In genomic region chr6:33425668-33426577, GRCh38 we compare ENCODE assay signal across 8 cellular contexts. TPM values are rescaled to one million over a fixed set of nuclear protein-coding genes. Genes with fewer than 3 reads are reported as not detected.
DNase-seq lines count a peak whose midpoint lies in the region; ATAC-seq and TF ChIP-seq lines count a peak whose summit lies in the region.

No MANE protein-coding gene starts in this region.

- H3K27ac ChIP-seq in body of pancreas: peak overlapping the region; percentile 82 to 92 (median 88)

- peak in 2 of 3 donors; percentile 57 to 71 for TF ChIP-seq POLR2A in body of pancreas (IDR thresholded peaks at IDR 0.05)

- H3K4me3 ChIP-seq in body of pancreas (peak overlapping the region; percentile 38 to 47), iPS-11a (ENCODE audit: low read depth, low read length) (peak overlapping the region; percentile 49), skeletal muscle cell (ENCODE audit: low read depth, low read length) (peak overlapping the region; percentile 59)

- TF ChIP-seq CTCF in body of pancreas (IDR thresholded peaks at IDR 0.05): peak; percentile 36 to 58 (median 54)

- intact Hi-C loops in body of pancreas (cut with DNase I): no loop called here

- H3K9me3 ChIP-seq in body of pancreas: no peaks in the 10 kb centered on the region

- no peaks in the 10 kb centered on the region for H3K36me3 ChIP-seq in body of pancreas (replicated peaks in 1 of 2; ENCODE audit: insufficient read depth in 1 of 2, low read depth in 2 of 2)

- H3K27me3 ChIP-seq in body of pancreas: no peaks in the 10 kb centered on the region

- DNase-seq in COLO668 (lab: John Stamatoyannopoulos, UW; ENCODE audit: unreplicated experiment): peak; percentile 76
- peak; percentile 54 for DNase-seq in NCI-H146 treated with DMSO at 0.1 percent for 48 hours (lab: John Stamatoyannopoulos, UW; ENCODE audit: unreplicated experiment)
- DNase-seq in UCSD-AML1 (lab: John Stamatoyannopoulos, UW; ENCODE audit: unreplicated experiment): peak; percentile 93
- DNase-seq in body of pancreas: peak; percentile 81 to 87 (median 83)
- peak; percentile 51 for DNase-seq in skeletal muscle cell (ENCODE audit: low read depth)

- H3K4me1 ChIP-seq in body of pancreas: peaks cover 28% of the 10 kb centered on the region

- ATAC-seq in GM21576 (IDR thresholded peaks at IDR 0.05; ENCODE audit: unreplicated experiment): peak; percentile 39
- ATAC-seq in body of pancreas: peak; percentile 76
- ATAC-seq in GM18519 (IDR thresholded peaks at IDR 0.05; ENCODE audit: low FRiP score, unreplicated experiment): no peak

- 1% methylated on average over 24 to 33 of the region's 43 CpGs for WGBS in body of pancreas, 2 donors

RNA-seq across cellular contexts. Expression of gene SYNGAP1, which starts 6.1 kb away (rescaled TPM):
- 1 to 10 TPM; 5.4 to 5.6 TPM for total RNA-seq in body of pancreas

RNA-seq across cellular contexts. Expression of gene CUTA, which starts 8.0 kb away (rescaled TPM):
- 100 to 1,000 TPM in 1 of 2 donors, 10 to 100 TPM in 1; 87.7 to 126 TPM for total RNA-seq in body of pancreas

RNA-seq across cellular contexts. Expression of gene PHF1, which starts 15.1 kb away (rescaled TPM):
- total RNA-seq in body of pancreas: 10 to 100 TPM; 58.3 to 73.9 TPM

RNA-seq across cellular contexts. Expression of gene ZBTB9, which starts 28.5 kb away (rescaled TPM):
- 1 to 10 TPM; 1.8 to 5.3 TPM for total RNA-seq in body of pancreas

RNA-seq across cellular contexts. Expression of gene KIFC1, which starts 34.3 kb away (rescaled TPM):
- total RNA-seq in body of pancreas: under 1 TPM in 1 of 2 donors, not detected in 1; 0.66 TPM
